26 cellular contexts compared by ENCODE assay signal in genomic region chr1:4207842-4208692, GRCh38.
DNase-seq lines count a peak whose midpoint lies in the region; FAIRE-seq and TF ChIP-seq lines count a peak whose summit lies in the region.
"Had no signal": no experiment of that assay in that cellular context is flagged by ENCODE, and none has a peak within 500 bp of the region (broad histone marks: within the 10 kb centered on the region; RNA-seq: fewer than 3 reads in every experiment).

No MANE protein-coding gene starts in this region.

- no peak overlapping the region for H2BK5ac ChIP-seq in H1 (ENCODE audit: low read depth, low read length)

- no peaks in the 10 kb centered on the region for H3K4me1 ChIP-seq in H1 (replicated peaks in 1 of 4; ENCODE audit: control insufficient read depth in 3 of 4, insufficient read depth in 4 of 4, low read length in 3 of 4)
- no peaks in the 10 kb centered on the region for H3K4me1 ChIP-seq in esophagus muscularis mucosa
- H3K4me1 ChIP-seq: BE2C had no signal

- H3K27me3 ChIP-seq in H1 (replicated peaks in 1 of 4; ENCODE audit: control insufficient read depth in 3 of 4, extremely low read depth in 1 of 4, insufficient read depth in 3 of 4, low read length in 3 of 4) (no peaks in the 10 kb centered on the region), esophagus muscularis mucosa (peaks cover 0 to 35% (median 0%) of the 10 kb centered on the region in 4 donors)
- H3K27me3 ChIP-seq: BE2C, BLaER1 had no signal

- H2BK15ac ChIP-seq in H1 (ENCODE audit: low read length) = no peak overlapping the region

- DNase-seq in H1 (ENCODE audit: low read depth in 1 of 2, low spot score in 2 of 2) (no peak), esophagus muscularis mucosa (ENCODE audit: extremely low spot score) (peak; percentile 77), osteocyte (ENCODE audit: extremely low spot score, unreplicated experiment) (peak; percentile 54), NCI-H2107 treated with DMSO at 0.1 percent for 48 hours (lab: John Stamatoyannopoulos, UW; ENCODE audit: unreplicated experiment) (no peak), UCSD-AML1 (lab: John Stamatoyannopoulos, UW; ENCODE audit: unreplicated experiment) (no peak)
- DNase-seq: 8988T; ACHN; BE2C; C1 segment of cervical spinal cord; CD4-positive, alpha-beta memory T cell; CD4-positive, CD25-positive, alpha-beta regulatory T cell; CD8-positive, alpha-beta memory T cell; COR-L47; DMS 273 treated with DMSO at 0.1 percent for 48 hours; DMS153; DMS53; DMS79; DND-41; EL; GDM1 had no signal

- H3K36me3 Mint-ChIP-seq in osteocyte (ENCODE audit: unreplicated experiment) = no peaks in the 10 kb centered on the region
- H3K36me3 Mint-ChIP-seq: CD14-positive monocyte; CD4-positive, CD25-positive, alpha-beta regulatory T cell; CD8-positive, alpha-beta memory T cell had no signal

- H3K79me2 ChIP-seq in H1 (ENCODE audit: control insufficient read depth in 1 of 2, insufficient read depth in 2 of 2, low read length in 2 of 2) = no peaks in the 10 kb centered on the region

- H3K4me2 ChIP-seq in H1 (ENCODE audit: insufficient read depth in 1 of 2, low read depth in 2 of 2, low read length in 2 of 2) = no peak overlapping the region
- H3K4me2 ChIP-seq: BLaER1 had no signal

- H3K23me2 ChIP-seq in H1 (ENCODE audit: low read depth, low read length) = no peaks in the 10 kb centered on the region

- H2BK12ac ChIP-seq in H1 (ENCODE audit: low read depth, low read length) = no peak overlapping the region

- TF ChIP-seq CTCF in H1 (IDR thresholded peaks at IDR 0.05; ENCODE audit: control extremely low read depth in 1 of 3, insufficient read depth in 1 of 3, low read depth in 1 of 3, low read length in 3 of 3) (no peak), esophagus muscularis mucosa (IDR thresholded peaks at IDR 0.05) (no peak), osteocyte (IDR thresholded peaks at IDR 0.05) (no peak)

- no peaks in the 10 kb centered on the region for H3K4me1 Mint-ChIP-seq in osteocyte (ENCODE audit: unreplicated experiment)
- H3K4me1 Mint-ChIP-seq: CD14-positive monocyte; CD4-positive, alpha-beta memory T cell; CD4-positive, CD25-positive, alpha-beta regulatory T cell; CD8-positive, alpha-beta memory T cell had no signal

- intact Hi-C loops in esophagus muscularis mucosa (cut with DNase I) = no loop called here

- H3K27me3 Mint-ChIP-seq in osteocyte (ENCODE audit: unreplicated experiment) = no peaks in the 10 kb centered on the region

- H2AFZ ChIP-seq in H1 (ENCODE audit: low read length) = no peak overlapping the region

- no peak for TF ChIP-seq RAD21 in H1 (IDR thresholded peaks at IDR 0.05 in 1 of 2, conservative IDR thresholded peaks at IDR 0.05 in 1 of 2; ENCODE audit: low read depth in 2 of 2, low read length in 2 of 2)

- H2BK120ac ChIP-seq in H1 (replicated peaks; ENCODE audit: low read depth, low read length) = no peak overlapping the region

- no peaks in the 10 kb centered on the region for H3K79me1 ChIP-seq in H1 (ENCODE audit: low read depth, low read length)

- H3K9me3 ChIP-seq in H1 (ENCODE audit: insufficient read depth in 2 of 2, low read depth in 1 of 2, low read length in 1 of 2) (peaks cover 33 to 39% of the 10 kb centered on the region in 2 experiments), esophagus muscularis mucosa (peaks cover 0 to 41% (median 12%) of the 10 kb centered on the region in 4 donors)
- H3K9me3 ChIP-seq: BE2C had no signal

- no peak overlapping the region for H3K18ac ChIP-seq in H1 (ENCODE audit: extremely low read depth, low read length)

- CTCF ChIA-PET in H1 (lab: Charles Lee; ENCODE audit: partially characterized antibody) = no interaction called here

- 87% methylated on average over 10 of the region's 10 CpGs; no CpG with 5 or more reads in 1 of the 2 experiments for whole genome bisulfite sequencing in H1 (ENCODE audit: extremely low coverage in 1 of 2, insufficient coverage in 1 of 2, insufficient read length in 1 of 2, insufficient replicate concordance in 2 of 2, low coverage in 1 of 2, low lambda C conversion rate in 2 of 2, missing lambda C conversion rate in 1 of 2), 2 experiments
- 77% methylated on average over 10 of the region's 10 CpGs for WGBS in esophagus muscularis mucosa

- TF ChIP-seq POLR2A in H1 (IDR thresholded peaks at IDR 0.05; ENCODE audit: control extremely low read depth in 1 of 2, low read depth in 2 of 2, low read length in 2 of 2) = no peak
- no peak for TF ChIP-seq POLR2A in esophagus muscularis mucosa (IDR thresholded peaks at IDR 0.05; ENCODE audit: low read depth)

- POLR2A ChIA-PET in H1 (lab: Charles Lee; ENCODE audit: partially characterized antibody) = no interaction called here

- TF ChIP-seq EP300 in H1 (IDR thresholded peaks at IDR 0.05; ENCODE audit: borderline replicate concordance in 1 of 2, low read depth in 2 of 2, low read length in 2 of 2) (no peak), esophagus muscularis mucosa (IDR thresholded peaks at IDR 0.05) (no peak)

- no peak overlapping the region for H2BK20ac ChIP-seq in H1 (ENCODE audit: low read length)

- no peak overlapping the region for H3K9ac ChIP-seq in H1 (replicated peaks in 1 of 4; ENCODE audit: extremely low read depth in 1 of 4, low read depth in 3 of 4, low read length in 3 of 4)
- H3K9ac ChIP-seq: BLaER1 had no signal

- 0 out of 2 replicates have a peak overlapping the region, but pooled peaks have one; percentile 34 for H2AK5ac ChIP-seq in H1 (ENCODE audit: low read depth, low read length)

- H3K4ac ChIP-seq in H1 (replicated peaks; ENCODE audit: insufficient read length, low read depth, low read length) = no peak overlapping the region

- no peak overlapping the region for H4K5ac ChIP-seq in H1 (ENCODE audit: insufficient read length, low read depth, low read length)

- H3K9me3 Mint-ChIP-seq in osteocyte (ENCODE audit: unreplicated experiment) = peaks cover 47% of the 10 kb centered on the region

- no peak overlapping the region for H4K91ac ChIP-seq in H1 (replicated peaks; ENCODE audit: insufficient read length, low read length)

- no peak overlapping the region for H3K27ac Mint-ChIP-seq in osteocyte (ENCODE audit: unreplicated experiment)
- H3K27ac Mint-ChIP-seq: CD4-positive, alpha-beta memory T cell; CD4-positive, CD25-positive, alpha-beta regulatory T cell; CD8-positive, alpha-beta memory T cell had no signal

- H3K14ac ChIP-seq in H1 (ENCODE audit: insufficient read length) = no peak overlapping the region

- H3K4me3 Mint-ChIP-seq in osteocyte (ENCODE audit: unreplicated experiment) = no peak overlapping the region
- H3K4me3 Mint-ChIP-seq: CD14-positive monocyte; CD4-positive, alpha-beta memory T cell; CD4-positive, CD25-positive, alpha-beta regulatory T cell had no signal

- H3K36me3 ChIP-seq in H1 (ENCODE audit: control insufficient read depth in 2 of 4, insufficient read depth in 4 of 4, low read length in 3 of 4) = no peaks in the 10 kb centered on the region
- H3K36me3 ChIP-seq in esophagus muscularis mucosa = no peaks in the 10 kb centered on the region
- H3K36me3 ChIP-seq: BE2C, BLaER1 had no signal

- H3K23ac ChIP-seq in H1 (ENCODE audit: insufficient read length) = no peak overlapping the region

- FAIRE-seq in H1 (lab: Jason Lieb, UNC) = no peak
- FAIRE-seq: A204.1, GM12878, GM12892, GM18507 had no signal

- H3K4me3 ChIP-seq in H1 (ENCODE audit: extremely low read depth in 1 of 4, insufficient read depth in 2 of 4, low read depth in 3 of 4, low read length in 4 of 4) (no peak overlapping the region), esophagus muscularis mucosa (no peak overlapping the region)
- H3K4me3 ChIP-seq: BLaER1, GM12878 had no signal

- no peak overlapping the region for H3K56ac ChIP-seq in H1 (replicated peaks; ENCODE audit: insufficient read length, low read depth, low read length)

- H3K27ac ChIP-seq in H1 (ENCODE audit: low read depth, low read length) (no peak overlapping the region), esophagus muscularis mucosa (replicated peaks in 1 of 4) (no peak overlapping the region)
- H3K27ac ChIP-seq: BLaER1 had no signal

- no peak overlapping the region for H4K8ac ChIP-seq in H1 (ENCODE audit: extremely low read depth, insufficient read depth, low read length)

- no peaks in the 10 kb centered on the region for H4K20me1 ChIP-seq in H1 (replicated peaks in 1 of 2; ENCODE audit: control insufficient read depth in 1 of 2, insufficient read depth in 2 of 2, low read length in 2 of 2)
- H4K20me1 ChIP-seq: BLaER1 had no signal

TF ChIP-seq in H1, 55 proteins besides CTCF, POLR2A, EP300 and RAD21:
- TF ChIP-seq CBX8 (IDR thresholded peaks at IDR 0.05; ENCODE audit: borderline replicate concordance, low read depth, low read length) = no peak
- no peak for TF ChIP-seq TEAD4 (IDR thresholded peaks at IDR 0.05; ENCODE audit: low read depth, low read length)
- TF ChIP-seq BCL11A (IDR thresholded peaks at IDR 0.05; ENCODE audit: low read depth in 2 of 2, low read length in 2 of 2) = no peak
- no peak for TF ChIP-seq POLR2AphosphoS5 (IDR thresholded peaks at IDR 0.05; ENCODE audit: low read depth, low read length)
- no peak for TF ChIP-seq TAF7 (optimal IDR thresholded peaks at IDR 0.05; ENCODE audit: borderline replicate concordance, low read depth, low read length)
- TF ChIP-seq BACH1 (IDR thresholded peaks at IDR 0.05; ENCODE audit: low read length) = no peak
- no peak for TF ChIP-seq NRF1 (IDR thresholded peaks at IDR 0.05; ENCODE audit: low read depth, low read length)
- no peak for TF ChIP-seq FOSL1 (IDR thresholded peaks at IDR 0.05; ENCODE audit: insufficient read depth, low read depth, low read length)
- no peak for TF ChIP-seq RXRA (IDR thresholded peaks at IDR 0.05; ENCODE audit: insufficient read depth, low read depth, low read length)
- no peak for TF ChIP-seq GTF2F1 (IDR thresholded peaks at IDR 0.05; ENCODE audit: borderline replicate concordance, low read depth, low read length)
- TF ChIP-seq RNF2 (IDR thresholded peaks at IDR 0.05; ENCODE audit: borderline replicate concordance, low read depth, low read length, missing control alignments, poor library complexity, severe bottlenecking) = no peak
- no peak for TF ChIP-seq KDM4A (IDR thresholded peaks at IDR 0.05; ENCODE audit: low read depth, low read length, severe bottlenecking)
- TF ChIP-seq CBX5 (IDR thresholded peaks at IDR 0.05; ENCODE audit: low read depth, low read length) = no peak
- TF ChIP-seq TAF1 (IDR thresholded peaks at IDR 0.05; ENCODE audit: low read depth, low read length) = no peak
- no peak for TF ChIP-seq SIRT6 (IDR thresholded peaks at IDR 0.05; ENCODE audit: low read length)
- TF ChIP-seq HDAC2 (IDR thresholded peaks at IDR 0.05; ENCODE audit: borderline replicate concordance in 1 of 2, low read depth in 2 of 2, low read length in 2 of 2) = no peak
- no peak for TF ChIP-seq ZNF274 (IDR thresholded peaks at IDR 0.05; ENCODE audit: borderline replicate concordance, extremely low read depth, low read length)
- no peak for TF ChIP-seq NANOG (IDR thresholded peaks at IDR 0.05; ENCODE audit: insufficient read depth, low read depth, low read length, poor library complexity, severe bottlenecking)
- no peak for TF ChIP-seq POU5F1 (IDR thresholded peaks at IDR 0.05; ENCODE audit: low read depth, low read length)

Comparison
In these comparisons a context has a peak if more than half of its experiments do, and no peak if none do; other contexts are left out.
1. DNase-seq: peak in esophagus muscularis mucosa (single experiment) and osteocyte (single experiment); none in H1 (0 of 2), NCI-H2107 treated with DMSO at 0.1 percent for 48 hours (single experiment) and UCSD-AML1 (single experiment).